In the genomic region with DNA sequence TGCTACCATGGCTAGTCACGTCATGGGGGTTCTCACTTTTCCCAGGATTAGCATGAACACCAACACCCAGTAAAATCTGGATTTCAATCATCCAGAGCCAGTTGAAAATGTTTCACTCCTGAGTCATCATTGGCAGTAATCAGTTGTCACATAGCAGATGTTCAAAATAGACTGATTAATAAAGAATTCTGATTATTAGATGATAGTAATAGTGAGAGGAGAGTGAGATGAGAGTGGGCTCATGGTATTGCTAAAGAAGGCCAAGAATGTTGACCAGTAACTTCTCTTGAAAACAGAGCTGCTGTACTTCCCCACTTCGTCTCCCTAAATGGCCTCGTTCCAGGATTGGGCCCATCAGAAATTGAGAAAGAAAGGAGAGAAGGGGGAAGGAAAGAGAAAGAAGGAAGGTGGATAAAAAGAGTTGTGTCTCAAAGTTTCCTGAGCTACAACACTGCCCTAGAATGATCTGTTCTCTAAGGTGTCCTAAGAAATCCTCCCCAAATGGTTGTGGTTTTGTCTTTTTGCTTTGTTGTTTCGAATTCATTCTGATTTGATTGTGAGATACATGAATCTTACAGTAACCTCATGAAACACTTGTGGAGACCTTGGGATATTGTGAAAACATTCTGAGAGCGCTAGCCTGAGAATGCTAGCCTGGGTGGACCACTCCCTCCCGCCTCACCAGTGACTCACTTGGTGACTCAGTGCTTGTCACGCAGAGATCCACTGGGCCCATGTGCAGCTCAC, we compare ENCODE assay signal across 1 cellular context.
TF ChIP-seq lines count a peak whose summit lies in the region.

No MANE protein-coding gene starts in this region.

TF ChIP-seq in HEK293, 187 proteins besides CTCF, POLR2A, EP300 and RAD21 (continued from another document):
- TF ChIP-seq, protein P1, sequence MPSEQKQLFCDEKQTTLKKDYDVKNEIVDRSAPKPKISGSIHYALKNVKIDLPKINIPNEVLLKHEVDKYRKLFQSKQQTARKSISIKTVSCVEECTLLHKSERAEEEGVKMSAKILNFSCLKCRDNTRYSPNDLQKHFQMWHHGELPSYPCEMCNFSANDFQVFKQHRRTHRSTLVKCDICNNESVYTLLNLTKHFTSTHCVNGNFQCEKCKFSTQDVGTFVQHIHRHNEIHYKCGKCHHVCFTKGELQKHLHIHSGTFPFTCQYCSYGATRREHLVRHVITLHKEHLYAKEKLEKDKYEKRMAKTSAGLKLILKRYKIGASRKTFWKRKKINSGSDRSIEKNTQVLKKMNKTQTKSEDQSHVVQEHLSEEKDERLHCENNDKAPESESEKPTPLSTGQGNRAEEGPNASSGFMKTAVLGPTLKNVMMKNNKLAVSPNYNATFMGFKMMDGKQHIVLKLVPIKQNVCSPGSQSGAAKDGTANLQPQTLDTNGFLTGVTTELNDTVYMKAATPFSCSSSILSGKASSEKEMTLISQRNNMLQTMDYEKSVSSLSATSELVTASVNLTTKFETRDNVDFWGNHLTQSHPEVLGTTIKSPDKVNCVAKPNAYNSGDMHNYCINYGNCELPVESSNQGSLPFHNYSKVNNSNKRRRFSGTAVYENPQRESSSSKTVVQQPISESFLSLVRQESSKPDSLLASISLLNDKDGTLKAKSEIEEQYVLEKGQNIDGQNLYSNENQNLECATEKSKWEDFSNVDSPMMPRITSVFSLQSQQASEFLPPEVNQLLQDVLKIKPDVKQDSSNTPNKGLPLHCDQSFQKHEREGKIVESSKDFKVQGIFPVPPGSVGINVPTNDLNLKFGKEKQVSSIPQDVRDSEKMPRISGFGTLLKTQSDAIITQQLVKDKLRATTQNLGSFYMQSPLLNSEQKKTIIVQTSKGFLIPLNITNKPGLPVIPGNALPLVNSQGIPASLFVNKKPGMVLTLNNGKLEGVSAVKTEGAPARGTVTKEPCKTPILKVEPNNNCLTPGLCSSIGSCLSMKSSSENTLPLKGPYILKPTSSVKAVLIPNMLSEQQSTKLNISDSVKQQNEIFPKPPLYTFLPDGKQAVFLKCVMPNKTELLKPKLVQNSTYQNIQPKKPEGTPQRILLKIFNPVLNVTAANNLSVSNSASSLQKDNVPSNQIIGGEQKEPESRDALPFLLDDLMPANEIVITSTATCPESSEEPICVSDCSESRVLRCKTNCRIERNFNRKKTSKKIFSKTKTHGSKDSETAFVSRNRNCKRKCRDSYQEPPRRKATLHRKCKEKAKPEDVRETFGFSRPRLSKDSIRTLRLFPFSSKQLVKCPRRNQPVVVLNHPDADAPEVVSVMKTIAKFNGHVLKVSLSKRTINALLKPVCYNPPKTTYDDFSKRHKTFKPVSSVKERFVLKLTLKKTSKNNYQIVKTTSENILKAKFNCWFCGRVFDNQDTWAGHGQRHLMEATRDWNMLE (tag by site-specific recombination; conservative IDR thresholded peaks at IDR 0.05; ENCODE audit: low read depth) = 0 out of 2 replicates have a peak, but pooled peaks have one; percentile 24
- TF ChIP-seq MZF1 (tag by site-specific recombination; IDR thresholded peaks at IDR 0.05; ENCODE audit: borderline replicate concordance) (no peak), ZSCAN16 (tag by site-specific recombination; IDR thresholded peaks at IDR 0.05) (no peak)
